Comparison of ENCODE assay signal across 17 cellular contexts in the genomic region with DNA sequence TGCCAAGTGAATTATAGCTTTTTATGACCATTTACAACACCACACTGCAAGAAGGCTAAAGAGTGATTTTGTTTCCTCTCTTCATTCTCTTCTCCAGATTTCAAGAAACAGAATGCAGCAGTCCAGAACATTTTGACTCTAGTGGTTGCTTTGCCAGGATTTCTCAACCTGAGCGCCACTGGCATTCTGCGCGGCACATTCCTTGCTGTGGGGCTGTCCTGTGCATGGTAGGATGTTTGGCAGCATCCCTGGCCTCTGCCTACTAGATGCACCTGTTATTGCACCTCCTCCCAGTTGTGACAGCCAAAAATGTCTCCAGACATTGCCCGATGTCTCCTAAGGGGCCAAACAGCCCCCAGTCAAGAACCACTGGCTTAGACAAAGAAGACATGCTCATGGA. TPM values are rescaled to one million over a fixed set of nuclear protein-coding genes. Genes with fewer than 3 reads are reported as not detected.
A peak's percentile ranks its signal among the peaks of the same experiment; 100 is the strongest.
DNase-seq lines count a peak whose midpoint lies in the region; TF ChIP-seq lines count a peak whose summit lies in the region.
"Had no signal": no experiment of that assay in that cellular context is flagged by ENCODE, and none has a peak within 500 bp of the region (broad histone marks: within the 10 kb centered on the region; RNA-seq: fewer than 3 reads in every experiment).

No MANE protein-coding gene starts in this region.

- H3K27me3 Mint-ChIP-seq in brain (peaks cover 7% of the 10 kb centered on the region), neural progenitor cell (ENCODE audit: insufficient read depth, low read depth) (no peaks in the 10 kb centered on the region)
- H3K27me3 Mint-ChIP-seq: CD4-positive, alpha-beta T cell had no signal

- peak overlapping the region in 3 of 5 experiments; percentile 56 to 84 (median 77) for H3K27ac Mint-ChIP-seq in brain
- peak overlapping the region; percentile 50 for H3K27ac Mint-ChIP-seq in neural progenitor cell
- H3K27ac Mint-ChIP-seq: CD4-positive, alpha-beta T cell; HFFc6 had no signal

- no peak overlapping the region for H2AFZ ChIP-seq in Karpas-422 (ENCODE audit: low read length)
- no peak overlapping the region for H2AFZ ChIP-seq in neural progenitor cell (replicated peaks)

- peak overlapping the region; percentile 73 for H3K27ac ChIP-seq in Karpas-422 (ENCODE audit: low read length)
- no peak overlapping the region for H3K27ac ChIP-seq in neural progenitor cell

- H3K4me1 ChIP-seq in Karpas-422 (ENCODE audit: low read length) = peaks cover 29% of the 10 kb centered on the region
- no peaks in the 10 kb centered on the region for H3K4me1 ChIP-seq in neural progenitor cell

- H3K9ac ChIP-seq in Karpas-422 (ENCODE audit: low read length) (no peak overlapping the region), neural progenitor cell (no peak overlapping the region)

- H3K4me2 ChIP-seq in Karpas-422 (ENCODE audit: low read depth, low read length, poor library complexity, severe bottlenecking) (no peak overlapping the region), neural progenitor cell (no peak overlapping the region)

- H3K79me2 ChIP-seq in Karpas-422 (ENCODE audit: low read length) (no peaks in the 10 kb centered on the region), neural progenitor cell (ENCODE audit: low read depth) (no peaks in the 10 kb centered on the region)

- TF ChIP-seq CTCF in brain (conservative IDR thresholded peaks at IDR 0.05) (no peak), neural progenitor cell (IDR thresholded peaks at IDR 0.05) (no peak)

- H3K4me1 Mint-ChIP-seq in brain (peaks cover 21% of the 10 kb centered on the region), neural progenitor cell (no peaks in the 10 kb centered on the region)

- H3K27me3 ChIP-seq in Karpas-422 (ENCODE audit: low read length) (no peaks in the 10 kb centered on the region), neural progenitor cell (no peaks in the 10 kb centered on the region)

- no peaks in the 10 kb centered on the region for H4K20me1 ChIP-seq in Karpas-422 (ENCODE audit: insufficient read depth, low read depth, low read length)
- H4K20me1 ChIP-seq in neural progenitor cell (ENCODE audit: low read depth) = no peaks in the 10 kb centered on the region

- H3K9me2 ChIP-seq in Karpas-422 (replicated peaks; ENCODE audit: insufficient read depth, low read length) = no peaks in the 10 kb centered on the region

- H3K9me3 Mint-ChIP-seq in brain (peaks cover 0 to 3% (median 0%) of the 10 kb centered on the region in 5 experiments), neural progenitor cell (peaks cover 2% of the 10 kb centered on the region)
- H3K9me3 Mint-ChIP-seq: CD4-positive, alpha-beta T cell; HFFc6 had no signal

- H3F3A ChIP-seq in neural progenitor cell (ENCODE audit: low read depth) = no peaks in the 10 kb centered on the region

- H3K36me3 ChIP-seq in Karpas-422 (ENCODE audit: insufficient read depth, low read length) (no peaks in the 10 kb centered on the region), neural progenitor cell (no peaks in the 10 kb centered on the region)

- no peak overlapping the region for H3K4me3 ChIP-seq in Karpas-422 (ENCODE audit: low read length)
- no peak overlapping the region for H3K4me3 ChIP-seq in neural progenitor cell

- H3K9me3 ChIP-seq in Karpas-422 (ENCODE audit: low read length) = no peaks in the 10 kb centered on the region; the same call in 1 of the 2 replicates
- H3K9me3 ChIP-seq in neural progenitor cell (ENCODE audit: low read depth) = no peaks in the 10 kb centered on the region

- H3K36me3 Mint-ChIP-seq in brain = no peaks in the 10 kb centered on the region
- H3K36me3 Mint-ChIP-seq in neural progenitor cell = no peaks in the 10 kb centered on the region

- H3K4me3 Mint-ChIP-seq in brain (no peak overlapping the region), neural progenitor cell (no peak overlapping the region)
- H3K4me3 Mint-ChIP-seq: CD4-positive, alpha-beta T cell; HFFc6 had no signal

- peak; percentile 32 for DNase-seq in NCI-H1694 treated with DMSO at 0.1 percent for 48 hours (lab: John Stamatoyannopoulos, UW)
- no peak for DNase-seq in NCI-H1694 (lab: John Stamatoyannopoulos, UW)
- no peak for DNase-seq in Karpas-422
- DNase-seq in neural progenitor cell (ENCODE audit: low spot score) = no peak
- no peak for DNase-seq in NCI-H2171 (lab: John Stamatoyannopoulos, UW)
- DNase-seq in NOMO-1 (lab: John Stamatoyannopoulos, UW; ENCODE audit: unreplicated experiment in 2 of 2) = no peak
- no peak for DNase-seq in T-helper 9 cell
- DNase-seq: 8988T; AML-193; Calu3; CD4-positive, alpha-beta T cell; DMS153; DND-41; GF-D8; HCEC 1CT; HFFc6 had no signal

RNA-seq across cellular contexts. Expression of gene SLC39A11, which starts 25.7 kb away (rescaled TPM):
- total RNA-seq in Karpas-422 (2014; rRNA removed; shearing (Covaris generic); ENCODE audit: low replicate concordance) = 49.6 and 69.7 TPM in 2 replicates
- polyA plus RNA-seq in brain (ENCODE audit: insufficient read depth, low read depth, low replicate concordance) = 11.0 TPM
- total RNA-seq in neural progenitor cell (ENCODE audit: low replicate concordance) = 5.5 and 8.2 TPM in 2 replicates

RNA-seq across cellular contexts. Expression of gene SSTR2, which starts 46.7 kb away (rescaled TPM):
- 20.9 and 25.3 TPM in 2 replicates for total RNA-seq in Karpas-422 (2014; rRNA removed; shearing (Covaris generic); ENCODE audit: low replicate concordance)
- 7.7 TPM for polyA plus RNA-seq in brain (ENCODE audit: insufficient read depth, low read depth, low replicate concordance)
- 0.43 and 0.74 TPM in 2 replicates for total RNA-seq in neural progenitor cell (ENCODE audit: low replicate concordance)
- total RNA-seq: CD4-positive, alpha-beta T cell had no signal

Comparison
In these comparisons a context has a peak if more than half of its experiments do, and no peak if none do; other contexts are left out.
1. RNA of gene SSTR2, which starts 46.7 kb away (total RNA-seq): 20.9 to 25.3 TPM in Karpas-422; 0.43 to 0.74 TPM in neural progenitor cell; every median in the first group is over 10 times any median in the second.